22 cellular contexts compared by ENCODE assay signal in genomic region chr5:118531276-118531675, GRCh38.
"Had no signal": no experiment of that assay in that cellular context is flagged by ENCODE, and none has a peak within 500 bp of the region (broad histone marks: within the 10 kb centered on the region; RNA-seq: fewer than 3 reads in every experiment).

No MANE protein-coding gene starts in this region.

- H3K36me3 ChIP-seq: esophagus squamous epithelium, gastroesophageal sphincter, spleen, thoracic aorta, transverse colon had no signal

- ATAC-seq: gastroesophageal sphincter; left cardiac atrium; left ventricle myocardium superior; psoas muscle; sciatic nerve; stimulated activated memory B cell treated with anti-CD40 and anti-IgM and Interleukin-4, amounts not matched to agents 10 μg/mL and 1 μg/mL and 100 μg/mL, for 72 hours; stimulated activated naive CD8-positive, alpha-beta T cell treated with anti-CD3 and anti-CD28 coated beads, Interleukin-15, amount 100 ng/mL, for 72 hours had no signal

- H3K4me1 ChIP-seq: esophagus squamous epithelium, gastroesophageal sphincter, parathyroid adenoma, psoas muscle, spleen, transverse colon had no signal

- H3K9me3 ChIP-seq: esophagus squamous epithelium, gastroesophageal sphincter, psoas muscle, spleen, thoracic aorta, transverse colon had no signal

- H3K27me3 ChIP-seq: esophagus squamous epithelium, gastroesophageal sphincter, spleen, transverse colon had no signal

- DNase-seq: esophagus squamous epithelium; foreskin fibroblast; glutamatergic neuron; kidney; left cardiac atrium; left ventricle myocardium superior; mesendoderm; naive B cell; psoas muscle; retina; spleen; stimulated activated CD4-positive, alpha-beta T cell treated with anti-CD3 and anti-CD28 coated beads, Interleukin-15, amount 100 ng/mL, for 24 hours; stimulated activated CD4-positive, alpha-beta T cell treated with anti-CD3 and anti-CD28 coated beads, Interleukin-1b, Interleukin-23, amount 100 ng/mL, for 48 hours; stimulated activated CD4-positive, alpha-beta T cell treated with anti-CD3 and anti-CD28 coated beads, Interleukin-4, amount 100 ng/mL, for 24 hours; stimulated activated naive CD8-positive, alpha-beta T cell treated with anti-CD3 and anti-CD28 coated beads, Interleukin-15, amount 100 ng/mL, for 72 hours; substantia nigra; transverse colon had no signal

- H3K4me3 ChIP-seq: esophagus squamous epithelium, gastroesophageal sphincter, psoas muscle, spleen, thoracic aorta, transverse colon had no signal

- H3K27ac ChIP-seq: esophagus squamous epithelium, gastroesophageal sphincter, parathyroid adenoma, psoas muscle, spleen, thoracic aorta, transverse colon had no signal
